In genomic region chr14:73753043-73753886, GRCh38 we compare ENCODE assay signal across 8 cellular contexts. TPM values are rescaled to one million over a fixed set of nuclear protein-coding genes. Genes with fewer than 3 reads are reported as not detected.
DNase-seq lines count a peak whose midpoint lies in the region; ATAC-seq, FAIRE-seq and TF ChIP-seq lines count a peak whose summit lies in the region.

No MANE protein-coding gene starts in this region.

- H3K9me3 Mint-ChIP-seq in neural crest cell, result no peaks in the 10 kb centered on the region

- no peaks in the 10 kb centered on the region for H3K36me3 ChIP-seq in effector memory CD4-positive, alpha-beta T cell (ENCODE audit: control insufficient read depth, insufficient read depth, low read length)

- H3K4me1 ChIP-seq in effector memory CD4-positive, alpha-beta T cell (ENCODE audit: control insufficient read depth, insufficient read depth, low read length, poor library complexity, severe bottlenecking), result peaks cover 93% of the 10 kb centered on the region

- peak; percentile 51 for FAIRE-seq in GM12892 (lab: Jason Lieb, UNC)

- no peak for DNase-seq in GM12892 (ENCODE audit: insufficient read length)
- peak in 1 of 3 donors; percentile 48 for DNase-seq in effector memory CD4-positive, alpha-beta T cell
- DNase-seq in neural crest cell (ENCODE audit: low read depth, low spot score), result no peak
- no peak for DNase-seq in SKM-1 (lab: John Stamatoyannopoulos, UW; ENCODE audit: unreplicated experiment)
- no peak for DNase-seq in NCI-H345 treated with DMSO at 0.1 percent for 48 hours (lab: John Stamatoyannopoulos, UW; ENCODE audit: unreplicated experiment)
- no peak for DNase-seq in stimulated activated CD4-positive, alpha-beta T cell treated with anti-CD3 and anti-CD28 coated beads, Interleukin-2, amount 100 ng/mL, for 48 hours
- DNase-seq in retina, result no peak

- no peaks in the 10 kb centered on the region for H3K27me3 ChIP-seq in effector memory CD4-positive, alpha-beta T cell (replicated peaks; ENCODE audit: control insufficient read depth, insufficient read depth, low read length, poor library complexity, severe bottlenecking)

- peak; percentile 37 for ATAC-seq in SK-N-SH treated with all-trans-retinoic acid at 6 μM for 48 hours

- no peaks in the 10 kb centered on the region for H3K36me3 Mint-ChIP-seq in neural crest cell (ENCODE audit: low read depth)

- H3K27ac Mint-ChIP-seq in neural crest cell (ENCODE audit: unreplicated experiment), result peak overlapping the region; percentile 81

- peaks cover 70% of the 10 kb centered on the region for H3K4me1 Mint-ChIP-seq in neural crest cell

- peak overlapping the region; percentile 50 for H3K4me3 ChIP-seq in effector memory CD4-positive, alpha-beta T cell (ENCODE audit: insufficient read depth, low read depth, low read length, poor library complexity, severe bottlenecking)

- H3K27ac ChIP-seq in effector memory CD4-positive, alpha-beta T cell (ENCODE audit: insufficient read depth, low read length, poor library complexity, severe bottlenecking), result peak overlapping the region; percentile 89

- peak overlapping the region; percentile 74 for H3K4me3 Mint-ChIP-seq in neural crest cell

- H3K9me3 ChIP-seq in effector memory CD4-positive, alpha-beta T cell (ENCODE audit: control insufficient read depth, low read length), result no peaks in the 10 kb centered on the region

- no peaks in the 10 kb centered on the region for H3K27me3 Mint-ChIP-seq in neural crest cell (ENCODE audit: low read depth)

- no peak for TF ChIP-seq POLR2A in GM12892 (IDR thresholded peaks at IDR 0.05; ENCODE audit: low read depth, low read length)

- TF ChIP-seq CTCF in neural crest cell (conservative IDR thresholded peaks at IDR 0.05), result no peak

TF ChIP-seq in SK-N-SH treated with all-trans-retinoic acid at 6 μM for 48 hours, 23 proteins besides CTCF, POLR2A, EP300 and RAD21:
- TF ChIP-seq POU6F1 (CRISPR knock-in tag; IDR thresholded peaks at IDR 0.05; ENCODE audit: borderline replicate concordance, low read depth) (no peak), PATZ1 (CRISPR knock-in tag; IDR thresholded peaks at IDR 0.05; ENCODE audit: borderline replicate concordance) (no peak), TOX (CRISPR knock-in tag; IDR thresholded peaks at IDR 0.05; ENCODE audit: borderline replicate concordance) (no peak), CREB5 (CRISPR knock-in tag; IDR thresholded peaks at IDR 0.05; ENCODE audit: low read depth) (no peak), ZFP30 (CRISPR knock-in tag; IDR thresholded peaks at IDR 0.05) (no peak), ESRRG (CRISPR knock-in tag; IDR thresholded peaks at IDR 0.05) (no peak), ZC3H10 (CRISPR knock-in tag; IDR thresholded peaks at IDR 0.05) (no peak), OSR1 (CRISPR knock-in tag; IDR thresholded peaks at IDR 0.05) (no peak), RARB (CRISPR knock-in tag; IDR thresholded peaks at IDR 0.05) (no peak), ZNF8 (CRISPR knock-in tag; IDR thresholded peaks at IDR 0.05) (no peak), ZFP3 (CRISPR knock-in tag; IDR thresholded peaks at IDR 0.05) (no peak), TSHZ2 (CRISPR knock-in tag; IDR thresholded peaks at IDR 0.05) (no peak), PPARA (CRISPR knock-in tag; IDR thresholded peaks at IDR 0.05; ENCODE audit: borderline replicate concordance) (no peak), ZNF565 (CRISPR knock-in tag; conservative IDR thresholded peaks at IDR 0.05; ENCODE audit: low read depth) (no peak), SNAI2 (CRISPR knock-in tag; IDR thresholded peaks at IDR 0.05) (no peak), CSRNP3 (CRISPR knock-in tag; IDR thresholded peaks at IDR 0.05) (no peak), ARNTL (CRISPR knock-in tag; IDR thresholded peaks at IDR 0.05; ENCODE audit: borderline replicate concordance, low read depth) (no peak)

RNA-seq across cellular contexts. Expression of gene PNMA1, which starts 39.1 kb away (rescaled TPM):
- polyA plus RNA-seq in GM12892 (2012; ENCODE audit: missing spikeins), result 13.3 TPM
- total RNA-seq in neural crest cell, result 94.4 and 97.4 TPM in 2 replicates
